ENCODE assay signal across 3 cellular contexts in the genomic region with DNA sequence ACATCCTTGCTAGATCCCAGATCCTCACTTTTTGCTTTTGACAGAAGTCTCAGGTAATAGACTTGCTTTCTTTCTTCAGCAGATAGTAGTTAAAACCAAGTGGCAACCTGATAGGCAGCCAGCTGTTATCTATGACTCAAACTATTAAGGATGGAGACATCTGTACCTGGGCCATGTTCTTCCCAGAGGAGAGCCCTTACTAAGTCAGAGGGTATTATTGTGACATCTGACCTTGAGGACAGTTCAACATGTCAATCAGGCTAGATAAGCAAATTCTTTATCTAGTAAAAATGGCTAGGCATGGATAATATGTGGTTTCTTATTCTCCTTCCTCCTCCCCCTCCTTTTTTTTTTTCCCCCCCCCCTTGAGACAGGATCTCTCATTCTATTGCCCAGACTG.
TF ChIP-seq lines count a peak whose summit lies in the region.

No MANE protein-coding gene starts in this region.

TF ChIP-seq in HEK293, 187 proteins besides CTCF, POLR2A, EP300 and RAD21:
- no peak for TF ChIP-seq ZNF560 (tag by site-specific recombination; IDR thresholded peaks at IDR 0.05; ENCODE audit: borderline replicate concordance)
- no peak for TF ChIP-seq ZNF585B (tag by site-specific recombination; IDR thresholded peaks at IDR 0.05)
- no peak for TF ChIP-seq ZNF133 (tag by site-specific recombination; IDR thresholded peaks at IDR 0.05)
- TF ChIP-seq, protein P1, sequence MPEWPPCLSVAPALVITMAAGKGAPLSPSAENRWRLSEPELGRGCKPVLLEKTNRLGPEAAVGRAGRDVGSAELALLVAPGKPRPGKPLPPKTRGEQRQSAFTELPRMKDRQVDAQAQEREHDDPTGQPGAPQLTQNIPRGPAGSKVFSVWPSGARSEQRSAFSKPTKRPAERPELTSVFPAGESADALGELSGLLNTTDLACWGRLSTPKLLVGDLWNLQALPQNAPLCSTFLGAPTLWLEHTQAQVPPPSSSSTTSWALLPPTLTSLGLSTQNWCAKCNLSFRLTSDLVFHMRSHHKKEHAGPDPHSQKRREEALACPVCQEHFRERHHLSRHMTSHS (tag by site-specific recombination; IDR thresholded peaks at IDR 0.05) = no peak
- no peak for TF ChIP-seq ZNF561 (tag by site-specific recombination; IDR thresholded peaks at IDR 0.05; ENCODE audit: borderline replicate concordance)
- TF ChIP-seq, protein P2, sequence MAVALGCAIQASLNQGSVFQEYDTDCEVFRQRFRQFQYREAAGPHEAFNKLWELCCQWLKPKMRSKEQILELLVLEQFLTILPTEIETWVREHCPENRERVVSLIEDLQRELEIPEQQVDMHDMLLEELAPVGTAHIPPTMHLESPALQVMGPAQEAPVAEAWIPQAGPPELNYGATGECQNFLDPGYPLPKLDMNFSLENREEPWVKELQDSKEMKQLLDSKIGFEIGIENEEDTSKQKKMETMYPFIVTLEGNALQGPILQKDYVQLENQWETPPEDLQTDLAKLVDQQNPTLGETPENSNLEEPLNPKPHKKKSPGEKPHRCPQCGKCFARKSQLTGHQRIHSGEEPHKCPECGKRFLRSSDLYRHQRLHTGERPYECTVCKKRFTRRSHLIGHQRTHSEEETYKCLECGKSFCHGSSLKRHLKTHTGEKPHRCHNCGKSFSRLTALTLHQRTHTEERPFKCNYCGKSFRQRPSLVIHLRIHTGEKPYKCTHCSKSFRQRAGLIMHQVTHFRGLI (tag by site-specific recombination; IDR thresholded peaks at IDR 0.05) = no peak
- TF ChIP-seq MYNN (tag by site-specific recombination; IDR thresholded peaks at IDR 0.05; ENCODE audit: borderline replicate concordance) = no peak
- no peak for TF ChIP-seq KLF1 (tag by site-specific recombination; IDR thresholded peaks at IDR 0.05)

TF ChIP-seq in H1, 55 proteins besides CTCF, POLR2A, EP300 and RAD21:
- no peak for TF ChIP-seq SIRT6 (IDR thresholded peaks at IDR 0.05; ENCODE audit: low read length)
- no peak for TF ChIP-seq TCF12 (IDR thresholded peaks at IDR 0.05; ENCODE audit: low read depth, low read length)
- no peak for TF ChIP-seq HDAC2 (IDR thresholded peaks at IDR 0.05; ENCODE audit: borderline replicate concordance in 1 of 2, low read depth in 2 of 2, low read length in 2 of 2)
- no peak for TF ChIP-seq SP4 (IDR thresholded peaks at IDR 0.05; ENCODE audit: low read length)
- no peak for TF ChIP-seq YY1 (IDR thresholded peaks at IDR 0.05; ENCODE audit: low read depth, low read length)
- TF ChIP-seq RNF2 (IDR thresholded peaks at IDR 0.05; ENCODE audit: borderline replicate concordance, low read depth, low read length, missing control alignments, poor library complexity, severe bottlenecking) = no peak
- no peak for TF ChIP-seq SP2 (IDR thresholded peaks at IDR 0.05; ENCODE audit: low read length)
- TF ChIP-seq, protein P3, sequence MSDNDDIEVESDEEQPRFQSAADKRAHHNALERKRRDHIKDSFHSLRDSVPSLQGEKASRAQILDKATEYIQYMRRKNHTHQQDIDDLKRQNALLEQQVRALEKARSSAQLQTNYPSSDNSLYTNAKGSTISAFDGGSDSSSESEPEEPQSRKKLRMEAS (IDR thresholded peaks at IDR 0.05) = no peak
- no peak for TF ChIP-seq RFX5 (IDR thresholded peaks at IDR 0.05; ENCODE audit: borderline replicate concordance, low read depth, low read length)
- TF ChIP-seq TAF1 (IDR thresholded peaks at IDR 0.05; ENCODE audit: low read depth, low read length) = no peak
- TF ChIP-seq NRF1 (IDR thresholded peaks at IDR 0.05; ENCODE audit: low read depth, low read length) = no peak
TF ChIP-seq in H1: peak in this region for 0.

TF ChIP-seq in neural cell, 6 proteins besides CTCF, POLR2A, EP300 and RAD21:
- no peak for TF ChIP-seq EZH2 (IDR thresholded peaks at IDR 0.05; ENCODE audit: borderline replicate concordance, insufficient read depth, low read length, poor library complexity, severe bottlenecking)
- TF ChIP-seq, protein P4, sequence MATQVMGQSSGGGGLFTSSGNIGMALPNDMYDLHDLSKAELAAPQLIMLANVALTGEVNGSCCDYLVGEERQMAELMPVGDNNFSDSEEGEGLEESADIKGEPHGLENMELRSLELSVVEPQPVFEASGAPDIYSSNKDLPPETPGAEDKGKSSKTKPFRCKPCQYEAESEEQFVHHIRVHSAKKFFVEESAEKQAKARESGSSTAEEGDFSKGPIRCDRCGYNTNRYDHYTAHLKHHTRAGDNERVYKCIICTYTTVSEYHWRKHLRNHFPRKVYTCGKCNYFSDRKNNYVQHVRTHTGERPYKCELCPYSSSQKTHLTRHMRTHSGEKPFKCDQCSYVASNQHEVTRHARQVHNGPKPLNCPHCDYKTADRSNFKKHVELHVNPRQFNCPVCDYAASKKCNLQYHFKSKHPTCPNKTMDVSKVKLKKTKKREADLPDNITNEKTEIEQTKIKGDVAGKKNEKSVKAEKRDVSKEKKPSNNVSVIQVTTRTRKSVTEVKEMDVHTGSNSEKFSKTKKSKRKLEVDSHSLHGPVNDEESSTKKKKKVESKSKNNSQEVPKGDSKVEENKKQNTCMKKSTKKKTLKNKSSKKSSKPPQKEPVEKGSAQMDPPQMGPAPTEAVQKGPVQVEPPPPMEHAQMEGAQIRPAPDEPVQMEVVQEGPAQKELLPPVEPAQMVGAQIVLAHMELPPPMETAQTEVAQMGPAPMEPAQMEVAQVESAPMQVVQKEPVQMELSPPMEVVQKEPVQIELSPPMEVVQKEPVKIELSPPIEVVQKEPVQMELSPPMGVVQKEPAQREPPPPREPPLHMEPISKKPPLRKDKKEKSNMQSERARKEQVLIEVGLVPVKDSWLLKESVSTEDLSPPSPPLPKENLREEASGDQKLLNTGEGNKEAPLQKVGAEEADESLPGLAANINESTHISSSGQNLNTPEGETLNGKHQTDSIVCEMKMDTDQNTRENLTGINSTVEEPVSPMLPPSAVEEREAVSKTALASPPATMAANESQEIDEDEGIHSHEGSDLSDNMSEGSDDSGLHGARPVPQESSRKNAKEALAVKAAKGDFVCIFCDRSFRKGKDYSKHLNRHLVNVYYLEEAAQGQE (IDR thresholded peaks at IDR 0.05; ENCODE audit: borderline replicate concordance) = no peak
- TF ChIP-seq SMC3 (conservative IDR thresholded peaks at IDR 0.05; ENCODE audit: poor library complexity) = no peak
- TF ChIP-seq POLR2AphosphoS5 (IDR thresholded peaks at IDR 0.05) = no peak
